Comparison of ENCODE assay signal across 15 cellular contexts in genomic region chr5:10420926-10421325, GRCh38. TPM values are rescaled to one million over a fixed set of nuclear protein-coding genes. Genes with fewer than 3 reads are reported as not detected.
DNase-seq lines count a peak whose midpoint lies in the region; ATAC-seq and TF ChIP-seq lines count a peak whose summit lies in the region.
"Had no signal": no experiment of that assay in that cellular context is flagged by ENCODE, and none has a peak within 500 bp of the region (broad histone marks: within the 10 kb centered on the region; RNA-seq: fewer than 3 reads in every experiment).

No MANE protein-coding gene starts in this region.

- TF ChIP-seq CTCF in CD14-positive monocyte (IDR thresholded peaks at IDR 0.05), result no peak
- no peak for TF ChIP-seq CTCF in left lung (IDR thresholded peaks at IDR 0.05)

- H3K36me3 ChIP-seq in adipocyte (ENCODE audit: control insufficient read depth, insufficient read depth, low read length, severe bottlenecking) (peaks cover 72% of the 10 kb centered on the region), left lung (peaks cover 0 to 77% of the 10 kb centered on the region in 2 donors)
- peaks cover 8 to 41% (median 10%) of the 10 kb centered on the region in 3 experiments for H3K36me3 ChIP-seq in naive thymus-derived CD4-positive, alpha-beta T cell (ENCODE audit: control insufficient read depth in 2 of 3, insufficient read depth in 3 of 3, low read length in 3 of 3)

- POLR2A ChIA-PET in naive thymus-derived CD4-positive, alpha-beta T cell (lab: Charles Lee), result no interaction called here

- no peak overlapping the region for H3K4me3 ChIP-seq in adipocyte (ENCODE audit: low read length)
- no peak overlapping the region for H3K4me3 ChIP-seq in naive thymus-derived CD4-positive, alpha-beta T cell (ENCODE audit: low read length)
- no peak overlapping the region for H3K4me3 ChIP-seq in left lung

- H3K9ac ChIP-seq in adipocyte (ENCODE audit: low read length), result no peak overlapping the region

- no peak for ATAC-seq in naive thymus-derived CD4-positive, alpha-beta T cell
- no peak for ATAC-seq in left lung
- no peak for ATAC-seq in HG02870 (IDR thresholded peaks at IDR 0.05; ENCODE audit: unreplicated experiment)

- no peaks in the 10 kb centered on the region for H3K27me3 ChIP-seq in adipocyte (replicated peaks; ENCODE audit: control insufficient read depth, insufficient read depth, low read length)
- H3K27me3 ChIP-seq in naive thymus-derived CD4-positive, alpha-beta T cell (ENCODE audit: control insufficient read depth in 2 of 2, insufficient read depth in 2 of 2, low read length in 2 of 2), result no peaks in the 10 kb centered on the region
- H3K27me3 ChIP-seq in left lung, result no peaks in the 10 kb centered on the region

- H3K4me1 Mint-ChIP-seq in CD14-positive monocyte, result peaks cover 40% of the 10 kb centered on the region
- H3K4me1 Mint-ChIP-seq in naive thymus-derived CD4-positive, alpha-beta T cell, result peaks cover 11 to 50% (median 35%) of the 10 kb centered on the region in 7 donors

- H3K27me3 Mint-ChIP-seq in CD14-positive monocyte (ENCODE audit: low read depth in 3 of 3), result no peaks in the 10 kb centered on the region
- no peaks in the 10 kb centered on the region for H3K27me3 Mint-ChIP-seq in naive thymus-derived CD4-positive, alpha-beta T cell

- no peak for DNase-seq in CD14-positive monocyte (ENCODE audit: low spot score)
- peak; percentile 34 for DNase-seq in HS-5 (ENCODE audit: low read depth)
- peak; percentile 50 for DNase-seq in adipocyte (ENCODE audit: low read depth)
- DNase-seq in naive thymus-derived CD4-positive, alpha-beta T cell, result no peak
- no peak for DNase-seq in left lung
- DNase-seq in Kasumi-1 (lab: John Stamatoyannopoulos, UW), result no peak
- no peak for DNase-seq in stimulated activated CD4-positive, alpha-beta T cell treated with anti-CD3 and anti-CD28 coated beads, Interleukin-12 subunit alpha, Interleukin-12 subunit beta, amount 100 ng/mL, for 4 hours
- DNase-seq: activated CD8-positive, alpha-beta memory T cell treated with anti-CD3 and anti-CD28 coated beads for 24 hours; DMS 273 treated with DMSO at 0.1 percent for 48 hours; NCI-H1694 treated with DMSO at 0.1 percent for 48 hours; NK-92 treated with Interleukin-12 subunit alpha and Interleukin-12 subunit beta, amount 100 ng/mL, for 24 hours had no signal

- H3K27ac ChIP-seq in naive thymus-derived CD4-positive, alpha-beta T cell (ENCODE audit: low read depth, low read length), result no peak overlapping the region
- peak overlapping the region in 1 of 2 donors; percentile 76 for H3K27ac ChIP-seq in left lung

- no peak overlapping the region for H3K4me3 Mint-ChIP-seq in CD14-positive monocyte
- H3K4me3 Mint-ChIP-seq in naive thymus-derived CD4-positive, alpha-beta T cell, result peak overlapping the region in 2 of 10 donors; percentile 70 to 77
- H3K4me3 Mint-ChIP-seq: mesothelial cell of epicardium; T-helper 1 cell treated with Interleukin-12 subunit alpha and Interleukin-12 subunit beta and Interleukin-4 antibody, amounts not matched to agents 30 μg/mL and 1 μg/mL, for 36 hours had no signal

- H3K36me3 Mint-ChIP-seq in CD14-positive monocyte, result peaks cover 60 to 64% of the 10 kb centered on the region in 2 donors
- H3K36me3 Mint-ChIP-seq in naive thymus-derived CD4-positive, alpha-beta T cell, result peaks cover 6 to 33% (median 27%) of the 10 kb centered on the region in 5 donors

- H3K27ac Mint-ChIP-seq in CD14-positive monocyte, result peak overlapping the region in 5 of 7 donors; percentile 5 to 86 (median 82)
- H3K27ac Mint-ChIP-seq in naive thymus-derived CD4-positive, alpha-beta T cell, result peak overlapping the region in 6 of 9 donors; percentile 14 to 83 (median 65)
- H3K27ac Mint-ChIP-seq: T-helper 1 cell treated with Interleukin-12 subunit alpha and Interleukin-12 subunit beta and Interleukin-4 antibody, amounts not matched to agents 30 μg/mL and 1 μg/mL, for 36 hours had no signal

- CTCF ChIA-PET in naive thymus-derived CD4-positive, alpha-beta T cell (lab: Charles Lee), result interaction anchor here (4.2 kb wide), 1 partner anchor 136 kb away, joined by 18 read pairs; no protein-coding TSS in a partner anchor

- intact Hi-C loops in CD14-positive monocyte (cut with micrococcal nuclease) (loop anchor here in 1 of 2 donors (10.0 kb wide), 1 partner anchor 166 kb away; the partner anchor contains the start of gene CCT5), left lung (cut with DNase I) (loop anchor here in 1 of 2 donors (10.0 kb wide), 1 partner anchor 136 kb away; no protein-coding TSS in a partner anchor)
- intact Hi-C loops in naive thymus-derived CD4-positive, alpha-beta T cell (cut with micrococcal nuclease), result no loop called here

- H3K9me3 Mint-ChIP-seq in CD14-positive monocyte, result no peaks in the 10 kb centered on the region
- no peaks in the 10 kb centered on the region for H3K9me3 Mint-ChIP-seq in naive thymus-derived CD4-positive, alpha-beta T cell
- H3K9me3 Mint-ChIP-seq: mesothelial cell of epicardium; T-helper 1 cell treated with Interleukin-12 subunit alpha and Interleukin-12 subunit beta and Interleukin-4 antibody, amounts not matched to agents 30 μg/mL and 1 μg/mL, for 36 hours had no signal

- H3K4me1 ChIP-seq in adipocyte (ENCODE audit: control insufficient read depth, insufficient read depth, low read length) (peaks cover 14% of the 10 kb centered on the region), left lung (peaks cover 0 to 33% of the 10 kb centered on the region in 2 donors)
- H3K4me1 ChIP-seq in naive thymus-derived CD4-positive, alpha-beta T cell (ENCODE audit: control insufficient read depth in 2 of 2, insufficient read depth in 2 of 2, low read length in 2 of 2), result peaks cover 0 to 21% of the 10 kb centered on the region in 2 donors

- H3K9me3 ChIP-seq in adipocyte (ENCODE audit: control insufficient read depth, low read length) (no peaks in the 10 kb centered on the region), left lung (no peaks in the 10 kb centered on the region)
- no peaks in the 10 kb centered on the region for H3K9me3 ChIP-seq in naive thymus-derived CD4-positive, alpha-beta T cell (ENCODE audit: control insufficient read depth in 2 of 3, low read length in 3 of 3)

RNA-seq across cellular contexts. Expression of gene ROPN1L, which starts 20.8 kb away (rescaled TPM):
- polyA plus RNA-seq in CD14-positive monocyte, result 1 to 10 TPM; 1.9 to 2.1 TPM
- 1 to 10 TPM in 2 of 5 experiments, under 1 TPM in 3; 0.32 to 2.6 (median 0.61) TPM for total RNA-seq in naive thymus-derived CD4-positive, alpha-beta T cell
- polyA plus RNA-seq in naive thymus-derived CD4-positive, alpha-beta T cell, result 1 to 10 TPM; 1.4 to 1.9 TPM
- total RNA-seq in left lung, result 1 to 10 TPM in 1 of 2 donors, under 1 TPM in 1; 0.50 to 9.5 TPM
- total RNA-seq: epithelial cell of proximal tubule had no signal

Comparison
In these comparisons a context has a peak if more than half of its experiments do, and no peak if none do; other contexts are left out.
1. DNase-seq: peak in HS-5 (single experiment) and adipocyte (single experiment); none in CD14-positive monocyte (single experiment), naive thymus-derived CD4-positive, alpha-beta T cell (0 of 9), left lung (0 of 2), Kasumi-1 (0 of 2) and stimulated activated CD4-positive, alpha-beta T cell treated with anti-CD3 and anti-CD28 coated beads, Interleukin-12 subunit alpha, Interleukin-12 subunit beta, amount 100 ng/mL, for 4 hours (single experiment).